In genomic region chr15:90954712-90955671, GRCh38 we compare ENCODE assay signal across 1 cellular context.
TF ChIP-seq lines count a peak whose summit lies in the region.

A gene with protein sequence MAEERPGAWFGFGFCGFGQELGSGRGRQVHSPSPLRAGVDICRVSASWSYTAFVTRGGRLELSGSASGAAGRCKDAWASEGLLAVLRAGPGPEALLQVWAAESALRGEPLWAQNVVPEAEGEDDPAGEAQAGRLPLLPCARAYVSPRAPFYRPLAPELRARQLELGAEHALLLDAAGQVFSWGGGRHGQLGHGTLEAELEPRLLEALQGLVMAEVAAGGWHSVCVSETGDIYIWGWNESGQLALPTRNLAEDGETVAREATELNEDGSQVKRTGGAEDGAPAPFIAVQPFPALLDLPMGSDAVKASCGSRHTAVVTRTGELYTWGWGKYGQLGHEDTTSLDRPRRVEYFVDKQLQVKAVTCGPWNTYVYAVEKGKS (plus strand): TSS chr15:90954884. CDS start chr15:90956735, 1,851 bp downstream.

TF ChIP-seq in HEK293, 187 proteins besides CTCF, POLR2A, EP300 and RAD21 (continued from another document and continues in another):
- TF ChIP-seq HIC1 (tag by site-specific recombination; IDR thresholded peaks at IDR 0.05) (peak; percentile 86), ZNF311 (tag by site-specific recombination; IDR thresholded peaks at IDR 0.05; ENCODE audit: borderline replicate concordance) (no peak), YY2 (tag by site-specific recombination; IDR thresholded peaks at IDR 0.05) (0 out of 2 replicates have a peak, but pooled peaks have one; percentile 12), RBAK (tag by site-specific recombination; IDR thresholded peaks at IDR 0.05) (no peak), ZNF174 (tag by site-specific recombination; IDR thresholded peaks at IDR 0.05) (no peak), ZNF416 (tag by site-specific recombination; IDR thresholded peaks at IDR 0.05) (no peak), ZNF585B (tag by site-specific recombination; IDR thresholded peaks at IDR 0.05) (no peak), ZNF544 (tag by site-specific recombination; IDR thresholded peaks at IDR 0.05) (no peak), GLI2 (tag by site-specific recombination; IDR thresholded peaks at IDR 0.05; ENCODE audit: borderline replicate concordance, low read depth) (no peak), SCRT2 (tag by site-specific recombination; IDR thresholded peaks at IDR 0.05) (no peak), ZNF214 (tag by site-specific recombination; IDR thresholded peaks at IDR 0.05; ENCODE audit: borderline replicate concordance) (no peak), ZBTB8A (tag by site-specific recombination; IDR thresholded peaks at IDR 0.05) (peak; percentile 98), HOXC10 (CRISPR knock-in tag; IDR thresholded peaks at IDR 0.05) (no peak), AEBP2 (tag by site-specific recombination; IDR thresholded peaks at IDR 0.05; ENCODE audit: borderline replicate concordance) (no peak), ZNF530 (tag by site-specific recombination; IDR thresholded peaks at IDR 0.05; ENCODE audit: low read depth) (no peak), ZNF837 (tag by site-specific recombination; IDR thresholded peaks at IDR 0.05) (0 out of 2 replicates have a peak, but pooled peaks have one; percentile 51), ZNF24 (tag by site-specific recombination; IDR thresholded peaks at IDR 0.05) (peak; percentile 85; the same call in 1 of the 2 replicates), ZNF624 (tag by site-specific recombination; IDR thresholded peaks at IDR 0.05) (no peak), INSM2 (tag by site-specific recombination; IDR thresholded peaks at IDR 0.05) (peak; percentile 15; the same call in 1 of the 2 replicates), ZNF146 (tag by site-specific recombination; IDR thresholded peaks at IDR 0.05) (0 out of 2 replicates have a peak, but pooled peaks have one; percentile 15), ZNF629 (tag by site-specific recombination; IDR thresholded peaks at IDR 0.05) (peak; percentile 86), ZNF19 (tag by site-specific recombination; IDR thresholded peaks at IDR 0.05; ENCODE audit: low read depth) (no peak), ZBTB20 (tag by site-specific recombination; IDR thresholded peaks at IDR 0.05) (peak; percentile 97), ZNF133 (tag by site-specific recombination; IDR thresholded peaks at IDR 0.05) (no peak), ZNF302 (tag by site-specific recombination; IDR thresholded peaks at IDR 0.05; ENCODE audit: low read depth) (no peak), BCL11A (tag by site-specific recombination; IDR thresholded peaks at IDR 0.05; ENCODE audit: low read depth) (0 out of 2 replicates have a peak, but pooled peaks have one; percentile 9), ZNF791 (tag by site-specific recombination; IDR thresholded peaks at IDR 0.05) (no peak), ZNF623 (tag by site-specific recombination; IDR thresholded peaks at IDR 0.05) (no peak), ZNF157 (tag by site-specific recombination; IDR thresholded peaks at IDR 0.05) (no peak), KLF7 (tag by site-specific recombination; IDR thresholded peaks at IDR 0.05; ENCODE audit: borderline replicate concordance) (peak; percentile 93), ZNF202 (tag by site-specific recombination; IDR thresholded peaks at IDR 0.05; ENCODE audit: borderline replicate concordance) (no peak), ZNF239 (tag by site-specific recombination; IDR thresholded peaks at IDR 0.05) (no peak), ZNF792 (tag by site-specific recombination; IDR thresholded peaks at IDR 0.05) (0 out of 2 replicates have a peak, but pooled peaks have one; percentile 77), ZNF426 (tag by site-specific recombination; IDR thresholded peaks at IDR 0.05) (no peak), ZNF280C (tag by site-specific recombination; IDR thresholded peaks at IDR 0.05) (no peak), ZNF830 (tag by site-specific recombination; IDR thresholded peaks at IDR 0.05; ENCODE audit: low read depth) (no peak), MZF1 (tag by site-specific recombination; IDR thresholded peaks at IDR 0.05; ENCODE audit: borderline replicate concordance) (peak; percentile 70; the same call in 1 of the 2 replicates)
- TF ChIP-seq, protein P1, sequence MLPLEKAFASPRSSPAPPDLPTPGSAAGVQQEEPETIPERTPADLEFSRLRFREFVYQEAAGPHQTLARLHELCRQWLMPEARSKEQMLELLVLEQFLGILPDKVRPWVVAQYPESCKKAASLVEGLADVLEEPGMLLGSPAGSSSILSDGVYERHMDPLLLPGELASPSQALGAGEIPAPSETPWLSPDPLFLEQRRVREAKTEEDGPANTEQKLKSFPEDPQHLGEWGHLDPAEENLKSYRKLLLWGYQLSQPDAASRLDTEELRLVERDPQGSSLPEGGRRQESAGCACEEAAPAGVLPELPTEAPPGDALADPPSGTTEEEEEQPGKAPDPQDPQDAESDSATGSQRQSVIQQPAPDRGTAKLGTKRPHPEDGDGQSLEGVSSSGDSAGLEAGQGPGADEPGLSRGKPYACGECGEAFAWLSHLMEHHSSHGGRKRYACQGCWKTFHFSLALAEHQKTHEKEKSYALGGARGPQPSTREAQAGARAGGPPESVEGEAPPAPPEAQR (tag by site-specific recombination; IDR thresholded peaks at IDR 0.05), result peak; percentile 25; the same call in 1 of the 2 replicates
- TF ChIP-seq, protein P2, sequence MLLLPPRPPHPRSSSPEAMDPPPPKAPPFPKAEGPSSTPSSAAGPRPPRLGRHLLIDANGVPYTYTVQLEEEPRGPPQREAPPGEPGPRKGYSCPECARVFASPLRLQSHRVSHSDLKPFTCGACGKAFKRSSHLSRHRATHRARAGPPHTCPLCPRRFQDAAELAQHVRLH (tag by site-specific recombination; IDR thresholded peaks at IDR 0.05), result no peak
- TF ChIP-seq, protein P3, sequence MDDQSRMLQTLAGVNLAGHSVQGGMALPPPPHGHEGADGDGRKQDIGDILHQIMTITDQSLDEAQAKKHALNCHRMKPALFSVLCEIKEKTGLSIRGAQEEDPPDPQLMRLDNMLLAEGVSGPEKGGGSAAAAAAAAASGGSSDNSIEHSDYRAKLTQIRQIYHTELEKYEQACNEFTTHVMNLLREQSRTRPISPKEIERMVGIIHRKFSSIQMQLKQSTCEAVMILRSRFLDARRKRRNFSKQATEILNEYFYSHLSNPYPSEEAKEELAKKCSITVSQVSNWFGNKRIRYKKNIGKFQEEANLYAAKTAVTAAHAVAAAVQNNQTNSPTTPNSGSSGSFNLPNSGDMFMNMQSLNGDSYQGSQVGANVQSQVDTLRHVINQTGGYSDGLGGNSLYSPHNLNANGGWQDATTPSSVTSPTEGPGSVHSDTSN (CRISPR knock-in tag; IDR thresholded peaks at IDR 0.05), result no peak
- TF ChIP-seq, protein P4, sequence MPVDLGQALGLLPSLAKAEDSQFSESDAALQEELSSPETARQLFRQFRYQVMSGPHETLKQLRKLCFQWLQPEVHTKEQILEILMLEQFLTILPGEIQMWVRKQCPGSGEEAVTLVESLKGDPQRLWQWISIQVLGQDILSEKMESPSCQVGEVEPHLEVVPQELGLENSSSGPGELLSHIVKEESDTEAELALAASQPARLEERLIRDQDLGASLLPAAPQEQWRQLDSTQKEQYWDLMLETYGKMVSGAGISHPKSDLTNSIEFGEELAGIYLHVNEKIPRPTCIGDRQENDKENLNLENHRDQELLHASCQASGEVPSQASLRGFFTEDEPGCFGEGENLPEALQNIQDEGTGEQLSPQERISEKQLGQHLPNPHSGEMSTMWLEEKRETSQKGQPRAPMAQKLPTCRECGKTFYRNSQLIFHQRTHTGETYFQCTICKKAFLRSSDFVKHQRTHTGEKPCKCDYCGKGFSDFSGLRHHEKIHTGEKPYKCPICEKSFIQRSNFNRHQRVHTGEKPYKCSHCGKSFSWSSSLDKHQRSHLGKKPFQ (tag by site-specific recombination; IDR thresholded peaks at IDR 0.05), result no peak
- TF ChIP-seq, protein P5, sequence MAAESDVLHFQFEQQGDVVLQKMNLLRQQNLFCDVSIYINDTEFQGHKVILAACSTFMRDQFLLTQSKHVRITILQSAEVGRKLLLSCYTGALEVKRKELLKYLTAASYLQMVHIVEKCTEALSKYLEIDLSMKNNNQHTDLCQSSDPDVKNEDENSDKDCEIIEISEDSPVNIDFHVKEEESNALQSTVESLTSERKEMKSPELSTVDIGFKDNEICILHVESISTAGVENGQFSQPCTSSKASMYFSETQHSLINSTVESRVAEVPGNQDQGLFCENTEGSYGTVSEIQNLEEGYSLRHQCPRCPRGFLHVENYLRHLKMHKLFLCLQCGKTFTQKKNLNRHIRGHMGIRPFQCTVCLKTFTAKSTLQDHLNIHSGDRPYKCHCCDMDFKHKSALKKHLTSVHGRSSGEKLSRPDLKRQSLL (tag by site-specific recombination; IDR thresholded peaks at IDR 0.05), result peak; percentile 23; the same call in 1 of the 2 replicates
- TF ChIP-seq, protein P6, sequence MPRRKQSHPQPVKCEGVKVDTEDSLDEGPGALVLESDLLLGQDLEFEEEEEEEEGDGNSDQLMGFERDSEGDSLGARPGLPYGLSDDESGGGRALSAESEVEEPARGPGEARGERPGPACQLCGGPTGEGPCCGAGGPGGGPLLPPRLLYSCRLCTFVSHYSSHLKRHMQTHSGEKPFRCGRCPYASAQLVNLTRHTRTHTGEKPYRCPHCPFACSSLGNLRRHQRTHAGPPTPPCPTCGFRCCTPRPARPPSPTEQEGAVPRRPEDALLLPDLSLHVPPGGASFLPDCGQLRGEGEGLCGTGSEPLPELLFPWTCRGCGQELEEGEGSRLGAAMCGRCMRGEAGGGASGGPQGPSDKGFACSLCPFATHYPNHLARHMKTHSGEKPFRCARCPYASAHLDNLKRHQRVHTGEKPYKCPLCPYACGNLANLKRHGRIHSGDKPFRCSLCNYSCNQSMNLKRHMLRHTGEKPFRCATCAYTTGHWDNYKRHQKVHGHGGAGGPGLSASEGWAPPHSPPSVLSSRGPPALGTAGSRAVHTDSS (tag by site-specific recombination; IDR thresholded peaks at IDR 0.05), result no peak
